In genomic region chr22:46139895-46140350, GRCh38 we compare ENCODE assay signal across 1 cellular context.
A peak's percentile ranks its signal among the peaks of the same experiment; 100 is the strongest.
TF ChIP-seq lines count a peak whose summit lies in the region.

No MANE protein-coding gene starts in this region.

TF ChIP-seq in HepG2, 621 proteins besides CTCF, POLR2A, EP300 and RAD21 (continued from another document and continues in another):
- TF ChIP-seq ZBTB38 (CRISPR knock-in tag; IDR thresholded peaks at IDR 0.05) (peak; percentile 54; the same call in 1 of the 2 replicates), ZNF607 (CRISPR knock-in tag; IDR thresholded peaks at IDR 0.05; ENCODE audit: borderline replicate concordance) (0 out of 2 replicates have a peak, but pooled peaks have one; percentile 33), ZNF629 (CRISPR knock-in tag; conservative IDR thresholded peaks at IDR 0.05) (peak; percentile 79), TCF7L2 (IDR thresholded peaks at IDR 0.05; ENCODE audit: low read depth, low read length) (no peak), ZFY (CRISPR knock-in tag; IDR thresholded peaks at IDR 0.05) (peak; percentile 85), TAF1 (CRISPR knock-in tag; IDR thresholded peaks at IDR 0.05) (peak; percentile 55; the same call in 1 of the 2 replicates), FOXP1 (IDR thresholded peaks at IDR 0.05) (no peak), FOXP1 (CRISPR knock-in tag; IDR thresholded peaks at IDR 0.05) (no peak), ZNF274 (CRISPR knock-in tag; IDR thresholded peaks at IDR 0.05) (peak; percentile 29; the same call in 1 of the 2 replicates), ZBTB39 (CRISPR knock-in tag; IDR thresholded peaks at IDR 0.05) (no peak), GATAD1 (CRISPR knock-in tag; IDR thresholded peaks at IDR 0.05) (0 out of 2 replicates have a peak, but pooled peaks have one; percentile 18), HDAC2 (CRISPR knock-in tag; IDR thresholded peaks at IDR 0.05) (peak; percentile 61), RORA (CRISPR knock-in tag; IDR thresholded peaks at IDR 0.05) (no peak), ATF4 (CRISPR knock-in tag; IDR thresholded peaks at IDR 0.05) (peak in 1 of 2 experiments; percentile 74; a peak in 2 of 4 replicates), SRSF4 (IDR thresholded peaks at IDR 0.05; ENCODE audit: low read depth, low read length, poor library complexity, severe bottlenecking) (no peak), ZNF572 (CRISPR knock-in tag; IDR thresholded peaks at IDR 0.05) (0 out of 2 replicates have a peak, but pooled peaks have one; percentile 43), MTF2 (CRISPR knock-in tag; IDR thresholded peaks at IDR 0.05; ENCODE audit: borderline replicate concordance) (no peak), ZNF792 (CRISPR knock-in tag; IDR thresholded peaks at IDR 0.05) (no peak), HDAC1 (CRISPR knock-in tag; IDR thresholded peaks at IDR 0.05) (0 out of 2 replicates have a peak, but pooled peaks have one; percentile 45), GATAD2A (CRISPR knock-in tag; IDR thresholded peaks at IDR 0.05) (peak; percentile 56), SRSF1 (optimal IDR thresholded peaks at IDR 0.05; ENCODE audit: low read depth, low read length) (no peak), ZNF124 (CRISPR knock-in tag; IDR thresholded peaks at IDR 0.05) (peak; percentile 32; the same call in 1 of the 2 replicates), ZNF558 (CRISPR knock-in tag; IDR thresholded peaks at IDR 0.05; ENCODE audit: borderline replicate concordance) (0 out of 2 replicates have a peak, but pooled peaks have one; percentile 29), ZMYM4 (CRISPR knock-in tag; IDR thresholded peaks at IDR 0.05) (peak; percentile 59), FOXO1 (CRISPR knock-in tag; IDR thresholded peaks at IDR 0.05) (peak; percentile 59; the same call in 1 of the 2 replicates), RBAK (CRISPR knock-in tag; IDR thresholded peaks at IDR 0.05) (no peak), ATF5 (CRISPR knock-in tag; IDR thresholded peaks at IDR 0.05; ENCODE audit: low read depth) (no peak), ZNF768 (CRISPR knock-in tag; IDR thresholded peaks at IDR 0.05) (peak; percentile 43; the same call in 1 of the 2 replicates), NR2F2 (IDR thresholded peaks at IDR 0.05; ENCODE audit: borderline replicate concordance, low read depth) (no peak), MXD4 (CRISPR knock-in tag; IDR thresholded peaks at IDR 0.05) (0 out of 2 replicates have a peak, but pooled peaks have one; percentile 17), FOSL2 (CRISPR knock-in tag; IDR thresholded peaks at IDR 0.05) (peak; percentile 40)
- TF ChIP-seq, protein P1, sequence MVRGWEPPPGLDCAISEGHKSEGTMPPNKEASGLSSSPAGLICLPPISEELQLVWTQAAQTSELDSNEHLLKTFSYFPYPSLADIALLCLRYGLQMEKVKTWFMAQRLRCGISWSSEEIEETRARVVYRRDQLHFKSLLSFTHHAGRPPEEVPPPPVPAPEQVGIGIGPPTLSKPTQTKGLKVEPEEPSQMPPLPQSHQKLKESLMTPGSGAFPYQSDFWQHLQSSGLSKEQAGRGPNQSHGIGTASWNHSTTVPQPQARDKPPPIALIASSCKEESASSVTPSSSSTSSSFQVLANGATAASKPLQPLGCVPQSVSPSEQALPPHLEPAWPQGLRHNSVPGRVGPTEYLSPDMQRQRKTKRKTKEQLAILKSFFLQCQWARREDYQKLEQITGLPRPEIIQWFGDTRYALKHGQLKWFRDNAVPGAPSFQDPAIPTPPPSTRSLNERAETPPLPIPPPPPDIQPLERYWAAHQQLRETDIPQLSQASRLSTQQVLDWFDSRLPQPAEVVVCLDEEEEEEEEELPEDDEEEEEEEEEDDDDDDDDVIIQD (CRISPR knock-in tag; IDR thresholded peaks at IDR 0.05; ENCODE audit: low read depth), result no peak
- TF ChIP-seq, protein P2, sequence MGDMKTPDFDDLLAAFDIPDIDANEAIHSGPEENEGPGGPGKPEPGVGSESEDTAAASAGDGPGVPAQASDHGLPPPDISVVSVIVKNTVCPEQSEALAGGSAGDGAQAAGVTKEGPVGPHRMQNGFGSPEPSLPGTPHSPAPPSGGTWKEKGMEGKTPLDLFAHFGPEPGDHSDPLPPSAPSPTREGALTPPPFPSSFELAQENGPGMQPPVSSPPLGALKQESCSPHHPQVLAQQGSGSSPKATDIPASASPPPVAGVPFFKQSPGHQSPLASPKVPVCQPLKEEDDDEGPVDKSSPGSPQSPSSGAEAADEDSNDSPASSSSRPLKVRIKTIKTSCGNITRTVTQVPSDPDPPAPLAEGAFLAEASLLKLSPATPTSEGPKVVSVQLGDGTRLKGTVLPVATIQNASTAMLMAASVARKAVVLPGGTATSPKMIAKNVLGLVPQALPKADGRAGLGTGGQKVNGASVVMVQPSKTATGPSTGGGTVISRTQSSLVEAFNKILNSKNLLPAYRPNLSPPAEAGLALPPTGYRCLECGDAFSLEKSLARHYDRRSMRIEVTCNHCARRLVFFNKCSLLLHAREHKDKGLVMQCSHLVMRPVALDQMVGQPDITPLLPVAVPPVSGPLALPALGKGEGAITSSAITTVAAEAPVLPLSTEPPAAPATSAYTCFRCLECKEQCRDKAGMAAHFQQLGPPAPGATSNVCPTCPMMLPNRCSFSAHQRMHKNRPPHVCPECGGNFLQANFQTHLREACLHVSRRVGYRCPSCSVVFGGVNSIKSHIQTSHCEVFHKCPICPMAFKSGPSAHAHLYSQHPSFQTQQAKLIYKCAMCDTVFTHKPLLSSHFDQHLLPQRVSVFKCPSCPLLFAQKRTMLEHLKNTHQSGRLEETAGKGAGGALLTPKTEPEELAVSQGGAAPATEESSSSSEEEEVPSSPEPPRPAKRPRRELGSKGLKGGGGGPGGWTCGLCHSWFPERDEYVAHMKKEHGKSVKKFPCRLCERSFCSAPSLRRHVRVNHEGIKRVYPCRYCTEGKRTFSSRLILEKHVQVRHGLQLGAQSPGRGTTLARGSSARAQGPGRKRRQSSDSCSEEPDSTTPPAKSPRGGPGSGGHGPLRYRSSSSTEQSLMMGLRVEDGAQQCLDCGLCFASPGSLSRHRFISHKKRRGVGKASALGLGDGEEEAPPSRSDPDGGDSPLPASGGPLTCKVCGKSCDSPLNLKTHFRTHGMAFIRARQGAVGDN (CRISPR knock-in tag; IDR thresholded peaks at IDR 0.05), result peak; percentile 95
- TF ChIP-seq, protein P3, sequence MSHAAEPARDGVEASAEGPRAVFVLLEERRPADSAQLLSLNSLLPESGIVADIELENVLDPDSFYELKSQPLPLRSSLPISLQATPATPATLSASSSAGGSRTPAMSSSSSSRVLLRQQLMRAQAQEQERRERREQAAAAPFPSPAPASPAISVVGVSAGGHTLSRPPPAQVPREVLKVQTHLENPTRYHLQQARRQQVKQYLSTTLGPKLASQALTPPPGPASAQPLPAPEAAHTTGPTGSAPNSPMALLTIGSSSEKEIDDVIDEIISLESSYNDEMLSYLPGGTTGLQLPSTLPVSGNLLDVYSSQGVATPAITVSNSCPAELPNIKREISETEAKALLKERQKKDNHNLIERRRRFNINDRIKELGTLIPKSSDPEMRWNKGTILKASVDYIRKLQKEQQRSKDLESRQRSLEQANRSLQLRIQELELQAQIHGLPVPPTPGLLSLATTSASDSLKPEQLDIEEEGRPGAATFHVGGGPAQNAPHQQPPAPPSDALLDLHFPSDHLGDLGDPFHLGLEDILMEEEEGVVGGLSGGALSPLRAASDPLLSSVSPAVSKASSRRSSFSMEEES (CRISPR knock-in tag; IDR thresholded peaks at IDR 0.05), result peak; percentile 79
- TF ChIP-seq, protein P4, sequence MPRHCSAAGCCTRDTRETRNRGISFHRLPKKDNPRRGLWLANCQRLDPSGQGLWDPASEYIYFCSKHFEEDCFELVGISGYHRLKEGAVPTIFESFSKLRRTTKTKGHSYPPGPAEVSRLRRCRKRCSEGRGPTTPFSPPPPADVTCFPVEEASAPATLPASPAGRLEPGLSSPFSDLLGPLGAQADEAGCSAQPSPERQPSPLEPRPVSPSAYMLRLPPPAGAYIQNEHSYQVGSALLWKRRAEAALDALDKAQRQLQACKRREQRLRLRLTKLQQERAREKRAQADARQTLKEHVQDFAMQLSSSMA (CRISPR knock-in tag; IDR thresholded peaks at IDR 0.05), result no peak
- TF ChIP-seq, protein P5, sequence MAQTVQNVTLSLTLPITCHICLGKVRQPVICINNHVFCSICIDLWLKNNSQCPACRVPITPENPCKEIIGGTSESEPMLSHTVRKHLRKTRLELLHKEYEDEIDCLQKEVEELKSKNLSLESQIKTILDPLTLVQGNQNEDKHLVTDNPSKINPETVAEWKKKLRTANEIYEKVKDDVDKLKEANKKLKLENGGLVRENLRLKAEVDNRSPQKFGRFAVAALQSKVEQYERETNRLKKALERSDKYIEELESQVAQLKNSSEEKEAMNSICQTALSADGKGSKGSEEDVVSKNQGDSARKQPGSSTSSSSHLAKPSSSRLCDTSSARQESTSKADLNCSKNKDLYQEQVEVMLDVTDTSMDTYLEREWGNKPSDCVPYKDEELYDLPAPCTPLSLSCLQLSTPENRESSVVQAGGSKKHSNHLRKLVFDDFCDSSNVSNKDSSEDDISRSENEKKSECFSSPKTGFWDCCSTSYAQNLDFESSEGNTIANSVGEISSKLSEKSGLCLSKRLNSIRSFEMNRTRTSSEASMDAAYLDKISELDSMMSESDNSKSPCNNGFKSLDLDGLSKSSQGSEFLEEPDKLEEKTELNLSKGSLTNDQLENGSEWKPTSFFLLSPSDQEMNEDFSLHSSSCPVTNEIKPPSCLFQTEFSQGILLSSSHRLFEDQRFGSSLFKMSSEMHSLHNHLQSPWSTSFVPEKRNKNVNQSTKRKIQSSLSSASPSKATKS (CRISPR knock-in tag; IDR thresholded peaks at IDR 0.05), result no peak
- TF ChIP-seq, protein P6, sequence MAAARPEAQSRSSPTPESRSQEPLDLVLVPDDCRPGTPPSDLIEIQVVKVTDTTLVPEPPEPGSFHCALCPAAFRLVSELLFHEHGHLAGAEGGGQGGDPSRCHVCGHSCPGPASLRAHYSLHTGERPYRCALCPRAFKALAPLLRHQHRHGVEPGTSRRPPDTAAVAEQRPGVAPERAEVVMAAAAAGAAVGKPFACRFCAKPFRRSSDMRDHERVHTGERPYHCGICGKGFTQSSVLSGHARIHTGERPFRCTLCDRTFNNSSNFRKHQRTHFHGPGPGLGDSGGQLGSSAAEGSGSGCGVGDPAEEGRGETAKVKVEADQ (CRISPR knock-in tag; IDR thresholded peaks at IDR 0.05; ENCODE audit: borderline replicate concordance), result 0 out of 2 replicates have a peak, but pooled peaks have one; percentile 39
- TF ChIP-seq, protein P7, sequence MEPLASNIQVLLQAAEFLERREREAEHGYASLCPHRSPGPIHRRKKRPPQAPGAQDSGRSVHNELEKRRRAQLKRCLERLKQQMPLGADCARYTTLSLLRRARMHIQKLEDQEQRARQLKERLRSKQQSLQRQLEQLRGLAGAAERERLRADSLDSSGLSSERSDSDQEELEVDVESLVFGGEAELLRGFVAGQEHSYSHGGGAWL (CRISPR knock-in tag; IDR thresholded peaks at IDR 0.05), result peak; percentile 73; the same call in 1 of the 2 replicates
- TF ChIP-seq, protein P8, sequence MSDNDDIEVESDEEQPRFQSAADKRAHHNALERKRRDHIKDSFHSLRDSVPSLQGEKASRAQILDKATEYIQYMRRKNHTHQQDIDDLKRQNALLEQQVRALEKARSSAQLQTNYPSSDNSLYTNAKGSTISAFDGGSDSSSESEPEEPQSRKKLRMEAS (IDR thresholded peaks at IDR 0.05), result peak; percentile 92
